ENCODE assay signal across 21 cellular contexts in genomic region chr5:160757194-160757593, GRCh38.
"Had no signal": no experiment of that assay in that cellular context is flagged by ENCODE, and none has a peak within 500 bp of the region (broad histone marks: within the 10 kb centered on the region; RNA-seq: fewer than 3 reads in every experiment).

No MANE protein-coding gene starts in this region.

- H3K9me3 ChIP-seq: colonic mucosa, esophagus muscularis mucosa, gastroesophageal sphincter had no signal

- H3K36me3 ChIP-seq: colonic mucosa, esophagus muscularis mucosa, gastroesophageal sphincter, heart left ventricle, left lung, lower lobe of right lung had no signal

- FAIRE-seq: endometrium had no signal

- H3K27ac ChIP-seq: colonic mucosa, epithelial cell of prostate, esophagus muscularis mucosa, foreskin keratinocyte, gastroesophageal sphincter, heart left ventricle, hepatocyte, left lung, lower lobe of right lung had no signal

- ATAC-seq: effector memory CD8-positive, alpha-beta T cell; foreskin keratinocyte; gastroesophageal sphincter; heart left ventricle; left lung; left ventricle myocardium superior; lower lobe of right lung had no signal

- H3K4me3 ChIP-seq: colonic mucosa, esophagus muscularis mucosa, gastroesophageal sphincter, heart left ventricle, hepatocyte, left lung, lower lobe of right lung had no signal

- H3K4me1 ChIP-seq: colonic mucosa, esophagus muscularis mucosa, foreskin keratinocyte, gastroesophageal sphincter, heart left ventricle, left lung, lower lobe of right lung had no signal

- DNase-seq: colonic mucosa; cortex of kidney; effector CD8-positive, alpha-beta T cell; effector memory CD8-positive, alpha-beta T cell; endodermal cell; foreskin keratinocyte; heart left ventricle; hypothalamus; immature natural killer cell; islet precursor cell; kidney; kidney glomerular epithelial cell; left lung; left ventricle myocardium superior; lower lobe of right lung; mesenchymal stem cell had no signal

- H3K27me3 ChIP-seq: colonic mucosa, esophagus muscularis mucosa, foreskin keratinocyte, gastroesophageal sphincter, hepatocyte, left lung had no signal
